Comparison of ENCODE assay signal across 9 cellular contexts in the genomic region with DNA sequence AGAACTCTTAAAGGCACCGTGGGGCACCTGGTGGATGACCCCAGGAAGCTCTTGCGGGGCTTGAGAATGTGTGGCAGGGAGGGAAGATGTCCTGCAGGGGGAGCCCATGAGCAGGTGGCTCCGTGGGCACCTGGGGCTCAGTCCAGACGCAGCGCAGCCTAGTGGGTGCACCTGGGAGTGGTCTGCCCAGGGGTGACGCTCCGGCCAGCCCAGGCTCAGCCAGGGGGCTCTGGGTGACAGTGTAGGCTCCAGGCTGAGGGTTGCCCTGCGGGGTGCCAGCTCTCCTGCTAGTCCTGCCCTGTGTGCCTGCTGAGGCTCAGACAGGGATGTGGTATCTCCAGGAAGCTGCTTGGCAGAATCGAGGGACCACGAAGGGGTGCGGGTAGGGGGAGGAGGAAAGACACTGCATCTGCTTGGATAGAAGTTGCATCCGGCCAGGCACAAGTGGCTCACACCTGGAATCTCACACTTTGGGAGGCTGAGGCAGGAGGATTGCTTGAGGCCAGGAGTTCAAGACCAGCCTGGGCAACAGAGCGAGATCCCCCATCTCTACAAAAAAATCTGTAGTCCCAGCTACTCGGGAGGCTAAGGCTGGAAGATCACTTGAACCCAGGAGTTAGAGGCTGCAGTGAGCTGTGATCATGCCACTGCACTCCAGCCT. TPM values are rescaled to one million over a fixed set of nuclear protein-coding genes. Genes with fewer than 3 reads are reported as not detected.
DNase-seq lines count a peak whose midpoint lies in the region; ATAC-seq and TF ChIP-seq lines count a peak whose summit lies in the region.
"Had no signal": no experiment of that assay in that cellular context is flagged by ENCODE, and none has a peak within 500 bp of the region (broad histone marks: within the 10 kb centered on the region; RNA-seq: fewer than 3 reads in every experiment).

No MANE protein-coding gene starts in this region.

- no peak overlapping the region for H3K27ac ChIP-seq in RWPE2 (ENCODE audit: poor library complexity, severe bottlenecking)

- in situ Hi-C loops in ACHN (cut with HindIII; ENCODE audit: low pct_ligation_motif_present, low pct_unique_long_range_greater_than_20kb, low sequenced_read_pairs), result no loop called here

- H3K9me3 Mint-ChIP-seq in activated T-helper 1 cell treated with anti-CD3 and anti-CD28 coated beads, Interleukin-12 subunit alpha, Interleukin-12 subunit beta, Interleukin-2, Interleukin-4 antibody, amounts not matched to agents 30 ng/mL and 10 ng/mL and 1 ng/mL, durations not matched to agents 14 hours and 24 hours and 36 hours, result no peaks in the 10 kb centered on the region

- DNase-seq in ACHN, result peak; percentile 78
- DNase-seq in Jurkat, Clone E6-1 (ENCODE audit: low read depth, low spot score), result peak; percentile 81
- DNase-seq in RWPE2 (ENCODE audit: low spot score), result no peak
- DNase-seq in activated T-helper 1 cell treated with anti-CD3 and anti-CD28 coated beads, Interleukin-12 subunit alpha, Interleukin-12 subunit beta, Interleukin-2, Interleukin-4 antibody, amounts not matched to agents 30 ng/mL and 10 ng/mL and 1 ng/mL, durations not matched to agents 14 hours and 24 hours and 36 hours (ENCODE audit: low spot score), result peak; percentile 74
- DNase-seq in foreskin melanocyte, result peak; percentile 45
- DNase-seq in posterior vena cava (ENCODE audit: low spot score), result peak; percentile 88

- peak overlapping the region; percentile 27 for H3K4me3 ChIP-seq in Jurkat, Clone E6-1 (ENCODE audit: low read length)
- H3K4me3 ChIP-seq in RWPE2 (ENCODE audit: severe bottlenecking), result no peak overlapping the region

- 0 out of 2 replicates have a peak, but pooled peaks cover 8% of the 10 kb centered on the region for H3K36me3 ChIP-seq in RWPE2 (ENCODE audit: low read depth)

- no peaks in the 10 kb centered on the region for H3K27me3 Mint-ChIP-seq in activated T-helper 1 cell treated with anti-CD3 and anti-CD28 coated beads, Interleukin-12 subunit alpha, Interleukin-12 subunit beta, Interleukin-2, Interleukin-4 antibody, amounts not matched to agents 30 ng/mL and 10 ng/mL and 1 ng/mL, durations not matched to agents 14 hours and 24 hours and 36 hours (ENCODE audit: insufficient read depth)

- H3K9me3 ChIP-seq in RWPE2 (ENCODE audit: severe bottlenecking), result no peaks in the 10 kb centered on the region

- H3K27ac Mint-ChIP-seq in activated T-helper 1 cell treated with anti-CD3 and anti-CD28 coated beads, Interleukin-12 subunit alpha, Interleukin-12 subunit beta, Interleukin-2, Interleukin-4 antibody, amounts not matched to agents 30 ng/mL and 10 ng/mL and 1 ng/mL, durations not matched to agents 14 hours and 24 hours and 36 hours, result no peak overlapping the region

- no peaks in the 10 kb centered on the region for H3K27me3 ChIP-seq in RWPE2 (ENCODE audit: insufficient read depth, poor library complexity, severe bottlenecking)

- H3K36me3 Mint-ChIP-seq in activated T-helper 1 cell treated with anti-CD3 and anti-CD28 coated beads, Interleukin-12 subunit alpha, Interleukin-12 subunit beta, Interleukin-2, Interleukin-4 antibody, amounts not matched to agents 30 ng/mL and 10 ng/mL and 1 ng/mL, durations not matched to agents 14 hours and 24 hours and 36 hours (ENCODE audit: low read depth), result no peaks in the 10 kb centered on the region

- peak; percentile 70 for ATAC-seq in GM18511 (IDR thresholded peaks at IDR 0.05; ENCODE audit: unreplicated experiment)
- peak; percentile 78 for ATAC-seq in RWPE2 (ENCODE audit: low read depth)
- ATAC-seq in GM18858 (IDR thresholded peaks at IDR 0.05; ENCODE audit: unreplicated experiment), result no peak

- H3K4me1 Mint-ChIP-seq in activated T-helper 1 cell treated with anti-CD3 and anti-CD28 coated beads, Interleukin-12 subunit alpha, Interleukin-12 subunit beta, Interleukin-2, Interleukin-4 antibody, amounts not matched to agents 30 ng/mL and 10 ng/mL and 1 ng/mL, durations not matched to agents 14 hours and 24 hours and 36 hours (ENCODE audit: low read depth), result peaks cover 13% of the 10 kb centered on the region

- H3K4me1 ChIP-seq in RWPE2 (ENCODE audit: insufficient read depth, poor library complexity, severe bottlenecking), result no peaks in the 10 kb centered on the region

- intact Hi-C loops in activated T-helper 1 cell treated with anti-CD3 and anti-CD28 coated beads, Interleukin-12 subunit alpha, Interleukin-12 subunit beta, Interleukin-2, Interleukin-4 antibody, amounts not matched to agents 30 ng/mL and 10 ng/mL and 1 ng/mL, durations not matched to agents 14 hours and 24 hours and 36 hours (cut with micrococcal nuclease), result loop anchor here (1.0 to 2.0 kb wide), 3 partner anchors 15 to 78 kb away; a partner anchor contains a TSS
- intact Hi-C loops in posterior vena cava (cut with DNase I), result no loop called here

- TF ChIP-seq CTCF in RWPE2 (IDR thresholded peaks at IDR 0.05; ENCODE audit: poor library complexity, severe bottlenecking), result peak; percentile 85

- no peak overlapping the region for H3K4me3 Mint-ChIP-seq in activated T-helper 1 cell treated with anti-CD3 and anti-CD28 coated beads, Interleukin-12 subunit alpha, Interleukin-12 subunit beta, Interleukin-2, Interleukin-4 antibody, amounts not matched to agents 30 ng/mL and 10 ng/mL and 1 ng/mL, durations not matched to agents 14 hours and 24 hours and 36 hours

RNA-seq across cellular contexts. Expression of a gene that starts 15.0 kb away (rescaled TPM):
- 55.0 TPM for polyA plus RNA-seq in Jurkat, Clone E6-1 (2012; ENCODE audit: insufficient read depth, insufficient read length)
- total RNA-seq in activated T-helper 1 cell treated with anti-CD3 and anti-CD28 coated beads, Interleukin-12 subunit alpha, Interleukin-12 subunit beta, Interleukin-2, Interleukin-4 antibody, amounts not matched to agents 30 ng/mL and 10 ng/mL and 1 ng/mL, durations not matched to agents 14 hours and 24 hours and 36 hours, result 58.9 and 61.3 TPM in 2 replicates
- total RNA-seq in posterior vena cava, result 10 to 100 TPM; 39.8 to 48.7 TPM

RNA-seq across cellular contexts. Expression of a gene that starts 26.1 kb away (rescaled TPM):
- polyA plus RNA-seq in Jurkat, Clone E6-1 (2012; ENCODE audit: insufficient read depth, insufficient read length), result 4.0 TPM
- 1.7 and 2.0 TPM in 2 replicates for total RNA-seq in activated T-helper 1 cell treated with anti-CD3 and anti-CD28 coated beads, Interleukin-12 subunit alpha, Interleukin-12 subunit beta, Interleukin-2, Interleukin-4 antibody, amounts not matched to agents 30 ng/mL and 10 ng/mL and 1 ng/mL, durations not matched to agents 14 hours and 24 hours and 36 hours
- 10 to 100 TPM; 11.1 to 14.4 TPM for total RNA-seq in posterior vena cava

RNA-seq across cellular contexts. Expression of a gene that starts 35.7 kb away (rescaled TPM):
- polyA plus RNA-seq in Jurkat, Clone E6-1 (2012; ENCODE audit: insufficient read depth, insufficient read length), result not detected
- not detected in 2 replicates for total RNA-seq in activated T-helper 1 cell treated with anti-CD3 and anti-CD28 coated beads, Interleukin-12 subunit alpha, Interleukin-12 subunit beta, Interleukin-2, Interleukin-4 antibody, amounts not matched to agents 30 ng/mL and 10 ng/mL and 1 ng/mL, durations not matched to agents 14 hours and 24 hours and 36 hours
- not detected for total RNA-seq in posterior vena cava
- total RNA-seq: skeletal muscle tissue had no signal

RNA-seq across cellular contexts. Expression of a gene that starts 48.0 kb away (rescaled TPM):
- polyA plus RNA-seq in Jurkat, Clone E6-1 (2012; ENCODE audit: insufficient read depth, insufficient read length), result not detected
- not detected in 2 replicates for total RNA-seq in activated T-helper 1 cell treated with anti-CD3 and anti-CD28 coated beads, Interleukin-12 subunit alpha, Interleukin-12 subunit beta, Interleukin-2, Interleukin-4 antibody, amounts not matched to agents 30 ng/mL and 10 ng/mL and 1 ng/mL, durations not matched to agents 14 hours and 24 hours and 36 hours
- under 1 TPM; 0.14 to 0.46 TPM for total RNA-seq in posterior vena cava

RNA-seq across cellular contexts. Expression of a gene that starts 59.0 kb away (rescaled TPM):
- polyA plus RNA-seq in Jurkat, Clone E6-1 (2012; ENCODE audit: insufficient read depth, insufficient read length), result 35.3 TPM
- total RNA-seq in activated T-helper 1 cell treated with anti-CD3 and anti-CD28 coated beads, Interleukin-12 subunit alpha, Interleukin-12 subunit beta, Interleukin-2, Interleukin-4 antibody, amounts not matched to agents 30 ng/mL and 10 ng/mL and 1 ng/mL, durations not matched to agents 14 hours and 24 hours and 36 hours, result 115 and 117 TPM in 2 replicates
- total RNA-seq in posterior vena cava, result 10 to 100 TPM; 69.1 to 86.7 TPM
